Comparison of ENCODE assay signal across 12 cellular contexts in the genomic region with DNA sequence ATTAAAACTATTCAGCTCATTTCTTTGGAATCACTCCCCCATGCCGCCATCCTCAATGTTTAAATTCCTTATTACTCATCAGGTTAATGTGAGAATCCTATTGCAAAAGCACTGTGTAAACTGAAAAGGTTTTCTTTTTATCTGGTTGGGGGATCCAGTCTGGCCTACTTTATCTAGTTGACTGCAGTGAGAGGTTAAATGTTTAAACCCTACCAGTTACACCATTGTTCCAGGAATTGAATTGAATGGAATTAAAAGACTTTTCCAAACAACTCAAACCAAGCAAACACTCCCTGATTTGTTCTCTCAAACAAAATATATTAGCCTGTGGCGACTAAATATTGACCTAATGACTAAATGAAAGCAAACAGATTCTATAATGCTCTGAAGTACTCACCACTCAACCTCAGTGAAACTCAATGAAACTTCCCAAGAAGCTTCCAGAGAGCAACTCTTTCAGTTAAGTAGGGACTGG.
DNase-seq lines count a peak whose midpoint lies in the region; ATAC-seq, FAIRE-seq and TF ChIP-seq lines count a peak whose summit lies in the region.
"Had no signal": no experiment of that assay in that cellular context is flagged by ENCODE, and none has a peak within 500 bp of the region (broad histone marks: within the 10 kb centered on the region; RNA-seq: fewer than 3 reads in every experiment).

No MANE protein-coding gene starts in this region.

- no peak overlapping the region for H3K4me3 ChIP-seq in fibroblast of pulmonary artery (replicated peaks; ENCODE audit: low read depth, low read length)
- H3K4me3 ChIP-seq in smooth muscle cell, result no peak overlapping the region
- no peak overlapping the region for H3K4me3 ChIP-seq in psoas muscle
- H3K4me3 ChIP-seq: esophagus muscularis mucosa, suprapubic skin had no signal

- no peak overlapping the region for H3K27ac Mint-ChIP-seq in activated naive CD8-positive, alpha-beta T cell treated with anti-CD3 and anti-CD28 coated beads, Interleukin-2, amount 50 U/mL, for 24 hours

- H3K9me3 ChIP-seq in smooth muscle cell (replicated peaks; ENCODE audit: low read depth) (no peaks in the 10 kb centered on the region), psoas muscle (no peaks in the 10 kb centered on the region)
- H3K9me3 ChIP-seq: esophagus muscularis mucosa, suprapubic skin had no signal

- H3K36me3 Mint-ChIP-seq in activated naive CD8-positive, alpha-beta T cell treated with anti-CD3 and anti-CD28 coated beads, Interleukin-2, amount 50 U/mL, for 24 hours (ENCODE audit: low read depth), result no peaks in the 10 kb centered on the region

- no peak overlapping the region for H3K9ac ChIP-seq in smooth muscle cell (ENCODE audit: low read depth)

- peak overlapping the region; percentile 3 for H3K4me2 ChIP-seq in smooth muscle cell

- H3K27me3 ChIP-seq in smooth muscle cell (ENCODE audit: low read depth) (no peaks in the 10 kb centered on the region), psoas muscle (ENCODE audit: insufficient read depth in 3 of 3, low read length in 2 of 3) (no peaks in the 10 kb centered on the region)
- H3K27me3 ChIP-seq: esophagus muscularis mucosa, suprapubic skin had no signal

- H3K4me1 ChIP-seq in smooth muscle cell (ENCODE audit: low read depth) (no peaks in the 10 kb centered on the region), psoas muscle (no peaks in the 10 kb centered on the region)
- H3K4me1 ChIP-seq: suprapubic skin had no signal

- WGBS in smooth muscle cell (ENCODE audit: low lambda C conversion rate), result 48% methylated on average over 2 of the region's 2 CpGs
- 92 to 93% (median 92%) methylated on average over 2 of the region's 2 CpGs for WGBS in psoas muscle, 3 donors

- intact Hi-C loops in psoas muscle (cut with DNase I), result no loop called here

- H3K4me1 Mint-ChIP-seq in activated naive CD8-positive, alpha-beta T cell treated with anti-CD3 and anti-CD28 coated beads, Interleukin-2, amount 50 U/mL, for 24 hours, result no peaks in the 10 kb centered on the region

- peak; percentile 54 for DNase-seq in HS-5 (ENCODE audit: low read depth)
- DNase-seq in RCC 7860 (ENCODE audit: low spot score), result peak; percentile 55
- peak; percentile 73 for DNase-seq in fibroblast of pulmonary artery (ENCODE audit: low read depth)
- no peak for DNase-seq in smooth muscle cell (lab: John Stamatoyannopoulos, UW; ENCODE audit: unreplicated experiment)
- DNase-seq in activated naive CD8-positive, alpha-beta T cell treated with anti-CD3 and anti-CD28 coated beads, Interleukin-2, amount 50 U/mL, for 24 hours, result no peak
- DNase-seq in T-helper 1 cell, result no peak
- DNase-seq in psoas muscle, result no peak
- DNase-seq: activated CD4-positive, alpha-beta T cell treated with anti-CD3 and anti-CD28 coated beads, Interleukin-2, amount 50 U/mL, for 48 hours; SHP77 treated with DMSO at 0.1 percent for 48 hours had no signal

- TF ChIP-seq CTCF in fibroblast of pulmonary artery (IDR thresholded peaks at IDR 0.05; ENCODE audit: low read length, missing control alignments), result no peak
- no peak for TF ChIP-seq CTCF in smooth muscle cell (IDR thresholded peaks at IDR 0.05; ENCODE audit: borderline replicate concordance, insufficient read depth, poor library complexity, severe bottlenecking)
- TF ChIP-seq CTCF in psoas muscle (IDR thresholded peaks at IDR 0.05), result no peak

- H3K79me2 ChIP-seq in smooth muscle cell (ENCODE audit: low read depth), result no peaks in the 10 kb centered on the region

- H4K20me1 ChIP-seq in smooth muscle cell (ENCODE audit: low read depth), result no peaks in the 10 kb centered on the region

- H3K9me3 Mint-ChIP-seq in activated naive CD8-positive, alpha-beta T cell treated with anti-CD3 and anti-CD28 coated beads, Interleukin-2, amount 50 U/mL, for 24 hours, result no peaks in the 10 kb centered on the region

- no peak for ATAC-seq in activated naive CD8-positive, alpha-beta T cell treated with anti-CD3 and anti-CD28 coated beads, Interleukin-2, amount 50 U/mL, for 24 hours
- ATAC-seq in GM21390 (IDR thresholded peaks at IDR 0.05; ENCODE audit: unreplicated experiment), result no peak
- no peak for ATAC-seq in psoas muscle

- no peak overlapping the region for H2AFZ ChIP-seq in smooth muscle cell (ENCODE audit: low read depth)

- H3K4me3 Mint-ChIP-seq in activated naive CD8-positive, alpha-beta T cell treated with anti-CD3 and anti-CD28 coated beads, Interleukin-2, amount 50 U/mL, for 24 hours, result no peak overlapping the region

- FAIRE-seq in RCC 7860 (lab: Jason Lieb, UNC), result peak; percentile 59

- H3K36me3 ChIP-seq in smooth muscle cell (ENCODE audit: low read depth) (no peaks in the 10 kb centered on the region), psoas muscle (ENCODE audit: insufficient read depth in 1 of 2, low read depth in 1 of 2) (no peaks in the 10 kb centered on the region)
- H3K36me3 ChIP-seq: esophagus muscularis mucosa, suprapubic skin had no signal

- H3K27ac ChIP-seq in smooth muscle cell (ENCODE audit: low read depth), result peak overlapping the region; percentile 15
- H3K27ac ChIP-seq in psoas muscle, result no peak overlapping the region
- H3K27ac ChIP-seq: esophagus muscularis mucosa, suprapubic skin had no signal

- H3K27me3 Mint-ChIP-seq in activated naive CD8-positive, alpha-beta T cell treated with anti-CD3 and anti-CD28 coated beads, Interleukin-2, amount 50 U/mL, for 24 hours, result peaks cover 4% of the 10 kb centered on the region

- H3F3A ChIP-seq in smooth muscle cell (ENCODE audit: low read depth), result no peaks in the 10 kb centered on the region

Comparison
In these comparisons a context has a peak if more than half of its experiments do, and no peak if none do; other contexts are left out.
1. DNase-seq: peak in HS-5 (single experiment), RCC 7860 (single experiment) and fibroblast of pulmonary artery (single experiment); none in smooth muscle cell (single experiment), activated naive CD8-positive, alpha-beta T cell treated with anti-CD3 and anti-CD28 coated beads, Interleukin-2, amount 50 U/mL, for 24 hours (single experiment), T-helper 1 cell (0 of 5) and psoas muscle (0 of 2).